In genomic region chr11:117597083-117597482, GRCh38 we compare ENCODE assay signal across 9 cellular contexts.
DNase-seq lines count a peak whose midpoint lies in the region; ATAC-seq and TF ChIP-seq lines count a peak whose summit lies in the region.
"Had no signal": no experiment of that assay in that cellular context is flagged by ENCODE, and none has a peak within 500 bp of the region (broad histone marks: within the 10 kb centered on the region; RNA-seq: fewer than 3 reads in every experiment).

No MANE protein-coding gene starts in this region.

- H3K4me1 ChIP-seq in heart left ventricle (peaks cover 0 to 12% (median 0%) of the 10 kb centered on the region in 12 donors), transverse colon (no peaks in the 10 kb centered on the region)

- CTCF ChIA-PET in activated CD4-positive, alpha-beta memory T cell treated with anti-CD3 and anti-CD28 coated beads for 36 hours (lab: Charles Lee) = no interaction called here

- intact Hi-C loops in heart left ventricle (cut with DNase I) = no loop called here
- intact Hi-C loops in Right ventricle myocardium inferior (cut with DNase I) = no loop called here
- intact Hi-C loops in activated CD4-positive, alpha-beta memory T cell treated with anti-CD3 and anti-CD28 coated beads for 36 hours (cut with micrococcal nuclease) = no loop called here
- intact Hi-C loops in left cardiac atrium (cut with DNase I) = no loop called here
- intact Hi-C loops in transverse colon (cut with DNase I; ENCODE audit: low total_unique reads) = no loop called here

- H3K4me1 Mint-ChIP-seq in activated CD4-positive, alpha-beta memory T cell treated with anti-CD3 and anti-CD28 coated beads for 36 hours (ENCODE audit: low read depth) = no peaks in the 10 kb centered on the region

- no peak overlapping the region for H3K4me3 Mint-ChIP-seq in activated CD4-positive, alpha-beta memory T cell treated with anti-CD3 and anti-CD28 coated beads for 36 hours

- H3K27me3 ChIP-seq in heart left ventricle = no peaks in the 10 kb centered on the region
- no peaks in the 10 kb centered on the region for H3K27me3 ChIP-seq in transverse colon
- H3K27me3 ChIP-seq: SJSA1 had no signal

- H3K4me3 ChIP-seq in heart left ventricle = no peak overlapping the region
- no peak overlapping the region for H3K4me3 ChIP-seq in transverse colon
- H3K4me3 ChIP-seq: SJSA1 had no signal

- H3K27ac ChIP-seq in heart left ventricle (no peak overlapping the region), transverse colon (no peak overlapping the region)
- H3K27ac ChIP-seq: SJSA1 had no signal

- no peak for ATAC-seq in heart left ventricle
- no peak for ATAC-seq in Right ventricle myocardium inferior
- no peak for ATAC-seq in left cardiac atrium
- ATAC-seq in GM21825 (IDR thresholded peaks at IDR 0.05; ENCODE audit: unreplicated experiment) = no peak
- ATAC-seq in HG03175 (IDR thresholded peaks at IDR 0.05; ENCODE audit: unreplicated experiment) = no peak

- H3K27me3 Mint-ChIP-seq in activated CD4-positive, alpha-beta memory T cell treated with anti-CD3 and anti-CD28 coated beads for 36 hours = peaks cover 23% of the 10 kb centered on the region

- DNase-seq in heart left ventricle (peak in 3 of 5 donors; percentile 20 to 44 (median 39)), Right ventricle myocardium inferior (ENCODE audit: missing footprints) (no peak), left cardiac atrium (peak; percentile 39), transverse colon (peak; percentile 19), SKM-1 treated with dmso at 0.1 percent for 144 hours (lab: John Stamatoyannopoulos, UW; ENCODE audit: unreplicated experiment) (no peak)
- DNase-seq in activated CD4-positive, alpha-beta memory T cell treated with anti-CD3 and anti-CD28 coated beads for 36 hours = peak; percentile 66

- H3K9me3 ChIP-seq in heart left ventricle (no peaks in the 10 kb centered on the region), transverse colon (no peaks in the 10 kb centered on the region)
- H3K9me3 ChIP-seq: SJSA1 had no signal

- no peak overlapping the region for H3K27ac Mint-ChIP-seq in activated CD4-positive, alpha-beta memory T cell treated with anti-CD3 and anti-CD28 coated beads for 36 hours

- no peak for TF ChIP-seq CTCF in heart left ventricle (IDR thresholded peaks at IDR 0.05)
- TF ChIP-seq CTCF in transverse colon (IDR thresholded peaks at IDR 0.05) = no peak

- H3K36me3 Mint-ChIP-seq in activated CD4-positive, alpha-beta memory T cell treated with anti-CD3 and anti-CD28 coated beads for 36 hours = no peaks in the 10 kb centered on the region

- no peaks in the 10 kb centered on the region for H3K36me3 ChIP-seq in heart left ventricle
- no peaks in the 10 kb centered on the region for H3K36me3 ChIP-seq in transverse colon
- H3K36me3 ChIP-seq: SJSA1 had no signal

- POLR2A ChIA-PET in activated CD4-positive, alpha-beta memory T cell treated with anti-CD3 and anti-CD28 coated beads for 36 hours (lab: Charles Lee) = no interaction called here

- WGBS in heart left ventricle, 4 donors = 47 to 54% (median 51%) methylated on average over 7 of the region's 7 CpGs
- WGBS in transverse colon (ENCODE audit: low coverage in 1 of 2), 2 donors = 49 to 88% methylated on average over 1 to 7 of the region's 7 CpGs

- no peaks in the 10 kb centered on the region for H3K9me3 Mint-ChIP-seq in activated CD4-positive, alpha-beta memory T cell treated with anti-CD3 and anti-CD28 coated beads for 36 hours

- no peak for TF ChIP-seq POLR2A in heart left ventricle (IDR thresholded peaks at IDR 0.05)
- no peak for TF ChIP-seq POLR2A in transverse colon (IDR thresholded peaks at IDR 0.05)

- no peak for TF ChIP-seq EP300 in transverse colon (IDR thresholded peaks at IDR 0.05; ENCODE audit: low read depth)

- in situ Hi-C loops in transverse colon (cut with MboI; ENCODE audit: low pct_ligation_motif_present in 1 of 4, low pct_unique_long_range_greater_than_20kb in 1 of 4, low sequenced_read_pairs in 3 of 4) = no loop called here

Comparison
In these comparisons a context has a peak if more than half of its experiments do, and no peak if none do; other contexts are left out.
1. DNase-seq: peak in heart left ventricle (3 of 5), activated CD4-positive, alpha-beta memory T cell treated with anti-CD3 and anti-CD28 coated beads for 36 hours (single experiment), left cardiac atrium (single experiment) and transverse colon (single experiment); none in Right ventricle myocardium inferior (single experiment) and SKM-1 treated with dmso at 0.1 percent for 144 hours (single experiment).